Comparison of ENCODE assay signal across 29 cellular contexts in the genomic region with DNA sequence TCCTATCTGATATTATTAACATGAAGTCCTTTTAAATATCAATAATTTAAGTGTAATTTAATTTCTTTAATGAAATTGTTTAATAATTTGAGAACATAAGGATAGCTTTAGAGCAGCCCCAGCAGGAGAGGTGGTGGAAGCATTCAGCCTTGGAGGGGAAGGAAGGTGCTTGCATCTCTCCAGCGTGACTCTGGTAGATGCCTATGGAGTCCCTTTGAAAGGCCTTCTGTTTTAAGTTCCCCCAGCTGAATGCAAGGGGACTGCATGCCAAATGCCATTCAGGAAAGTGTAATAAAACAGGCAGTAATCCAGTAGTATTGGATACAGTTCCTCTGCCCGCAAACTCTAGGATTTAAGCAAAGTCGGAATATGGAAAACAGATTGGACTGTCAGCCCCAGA.
"Had no signal": no experiment of that assay in that cellular context is flagged by ENCODE, and none has a peak within 500 bp of the region (broad histone marks: within the 10 kb centered on the region; RNA-seq: fewer than 3 reads in every experiment).

No MANE protein-coding gene starts in this region.

- H3K4me3 ChIP-seq: coronary artery, dorsolateral prefrontal cortex, esophagus muscularis mucosa, gastrocnemius medialis, heart right ventricle had no signal

- H3K4me1 ChIP-seq: esophagus muscularis mucosa, foreskin keratinocyte, gastrocnemius medialis, heart right ventricle had no signal

- H3K27ac ChIP-seq: brain microvascular endothelial cell, coronary artery, esophagus muscularis mucosa, foreskin keratinocyte, gastrocnemius medialis, heart right ventricle, WERI-Rb-1 had no signal

- H3K36me3 ChIP-seq: brain microvascular endothelial cell, esophagus muscularis mucosa, gastrocnemius medialis, heart right ventricle, WERI-Rb-1 had no signal

- H3K27me3 ChIP-seq: brain microvascular endothelial cell, dorsolateral prefrontal cortex, esophagus muscularis mucosa, foreskin keratinocyte, gastrocnemius medialis, heart right ventricle had no signal

- DNase-seq: activated CD4-positive, alpha-beta memory T cell treated with anti-CD3 and anti-CD28 coated beads for 36 hours; activated CD4-positive, alpha-beta T cell treated with anti-CD3 and anti-CD28 coated beads for 36 hours; activated CD4-positive, alpha-beta T cell treated with anti-CD3 and anti-CD28 coated beads, Interleukin-2, amount 10 ng/mL, durations not matched to agents 24 days and 14 days; activated CD4-positive, CD25-positive, alpha-beta regulatory T cell; activated CD4-positive, CD25-positive, alpha-beta regulatory T cell treated with anti-CD3 and anti-CD28 coated beads, Interleukin-2, amount 50 U/mL, for 72 hours; activated CD8-positive, alpha-beta memory T cell treated with anti-CD3 and anti-CD28 coated beads, Interleukin-2, amount 10 ng/mL, durations not matched to agents 7 days and 5 days; activated CD8-positive, alpha-beta memory T cell treated with anti-CD3 and anti-CD28 coated beads, Interleukin-2, amount 50 U/mL, for 4 hours; activated CD8-positive, alpha-beta T cell treated with anti-CD3 and anti-CD28 coated beads, Interleukin-2, amount 10 ng/mL, durations not matched to agents 7 days and 5 days; activated gamma-delta T cell; activated naive CD4-positive, alpha-beta T cell; activated naive CD4-positive, alpha-beta T cell treated with anti-CD3 and anti-CD28 coated beads, Interleukin-2, amount 10 ng/mL, durations not matched to agents 7 days and 5 days; activated naive CD8-positive, alpha-beta T cell treated with anti-CD3 and anti-CD28 coated beads, Interleukin-2, amount 10 ng/mL, durations not matched to agents 7 days and 5 days; activated T-cell treated with anti-CD3 and anti-CD28 coated beads, Interleukin-2, amount 50 U/mL, for 24 hours; activated T-cell treated with anti-CD3 and anti-CD28 coated beads, Interleukin-2, amount 50 U/mL, for 72 hours; brain microvascular endothelial cell; dorsolateral prefrontal cortex; effector memory CD4-positive, alpha-beta T cell; erythroblast; foreskin keratinocyte; gastrocnemius medialis; glutamatergic neuron; heart right ventricle; T-helper 1 cell; T-helper 17 cell; T1000; WERI-Rb-1 had no signal

- H3K9me3 ChIP-seq: gastrocnemius medialis had no signal

- ATAC-seq: activated CD4-positive, alpha-beta T cell treated with anti-CD3 and anti-CD28 coated beads for 36 hours; activated CD8-positive, alpha-beta memory T cell treated with anti-CD3 and anti-CD28 coated beads, Interleukin-2, amount 10 ng/mL, durations not matched to agents 7 days and 5 days; activated CD8-positive, alpha-beta T cell treated with anti-CD3 and anti-CD28 coated beads, Interleukin-2, amount 10 ng/mL, durations not matched to agents 7 days and 5 days; activated naive CD4-positive, alpha-beta T cell treated with anti-CD3 and anti-CD28 coated beads, Interleukin-2, amount 50 U/mL, for 72 hours; activated T-cell treated with anti-CD3 and anti-CD28 coated beads, Interleukin-2, amount 50 U/mL, for 72 hours; foreskin keratinocyte; gastrocnemius medialis; heart right ventricle; T-helper 17 cell had no signal
